19 cellular contexts compared by ENCODE assay signal in genomic region chr7:151272877-151273276, GRCh38.
"Had no signal": no experiment of that assay in that cellular context is flagged by ENCODE, and none has a peak within 500 bp of the region (broad histone marks: within the 10 kb centered on the region; RNA-seq: fewer than 3 reads in every experiment).

No MANE protein-coding gene starts in this region.

- H3K36me3 ChIP-seq: adrenal gland, cardiac muscle cell, ovary, thyroid gland, WERI-Rb-1 had no signal

- H3K27me3 ChIP-seq: adrenal gland, cardiac muscle cell, ovary, thyroid gland had no signal

- H3K27ac Mint-ChIP-seq: activated T-cell treated with anti-CD3 and anti-CD28 coated beads, Interleukin-2, amount 50 U/mL, for 72 hours had no signal

- H3K9me3 Mint-ChIP-seq: activated T-cell treated with anti-CD3 and anti-CD28 coated beads, Interleukin-2, amount 50 U/mL, for 72 hours had no signal

- H3K4me3 ChIP-seq: adrenal gland, cardiac muscle cell, ovary, thyroid gland had no signal

- H3K27ac ChIP-seq: cardiac muscle cell, epithelial cell of prostate, ovary, WERI-Rb-1 had no signal

- DNase-seq: activated CD4-positive, alpha-beta T cell treated with anti-CD3 and anti-CD28 coated beads for 1 hour; activated CD8-positive, alpha-beta memory T cell treated with anti-CD3 and anti-CD28 coated beads for 24 hours; activated CD8-positive, alpha-beta memory T cell treated with anti-CD3 and anti-CD28 coated beads, Interleukin-2, amount 50 U/mL, for 48 hours; activated effector memory CD4-positive, alpha-beta T cell treated with anti-CD3 and anti-CD28 coated beads, Interleukin-2, amount 50 U/mL, for 16 hours; activated naive CD4-positive, alpha-beta T cell treated with anti-CD3 and anti-CD28 coated beads, Interleukin-2, amount 50 U/mL, for 16 hours; activated T-cell treated with anti-CD3 and anti-CD28 coated beads, Interleukin-2, amount 50 U/mL, for 72 hours; adrenal gland; foreskin fibroblast; midbrain; ovary; stimulated activated CD4-positive, alpha-beta T cell treated with anti-CD3 and anti-CD28 coated beads, Interleukin-12 subunit alpha, Interleukin-12 subunit beta, amount 100 ng/mL, for 4 hours; stimulated activated CD4-positive, alpha-beta T cell treated with anti-CD3 and anti-CD28 coated beads, Interleukin-1b, Interleukin-23, amount 100 ng/mL, for 48 hours; stimulated activated CD8-positive, alpha-beta memory T cell treated with anti-CD3 and anti-CD28 coated beads, Interleukin-4, amount 100 ng/mL, for 48 hours; SW 1271; T-helper 2 cell; thyroid gland; WERI-Rb-1 had no signal

- ATAC-seq: activated T-cell treated with anti-CD3 and anti-CD28 coated beads, Interleukin-2, amount 50 U/mL, for 72 hours had no signal

- H3K4me3 Mint-ChIP-seq: activated T-cell treated with anti-CD3 and anti-CD28 coated beads, Interleukin-2, amount 50 U/mL, for 72 hours had no signal

- H3K9me3 ChIP-seq: adrenal gland, ovary, thyroid gland had no signal
